ENCODE assay signal across 11 cellular contexts in genomic region chr17:45048795-45049563, GRCh38. TPM values are rescaled to one million over a fixed set of nuclear protein-coding genes. Genes with fewer than 3 reads are reported as not detected.
DNase-seq lines count a peak whose midpoint lies in the region; ATAC-seq, FAIRE-seq and TF ChIP-seq lines count a peak whose summit lies in the region.
"Had no signal": no experiment of that assay in that cellular context is flagged by ENCODE, and none has a peak within 500 bp of the region (broad histone marks: within the 10 kb centered on the region; RNA-seq: fewer than 3 reads in every experiment).

No MANE protein-coding gene starts in this region.

- peak; percentile 2 for TF ChIP-seq CTCF in D721Med (IDR thresholded peaks at IDR 0.05; ENCODE audit: insufficient read depth, missing control alignments)
- peak; percentile 2 for TF ChIP-seq CTCF in HL-60 (IDR thresholded peaks at IDR 0.05; ENCODE audit: insufficient read depth, low read length)
- no peak for TF ChIP-seq CTCF in brain (conservative IDR thresholded peaks at IDR 0.05)
- TF ChIP-seq CTCF in natural killer cell (IDR thresholded peaks at IDR 0.05), result no peak
- TF ChIP-seq CTCF in testis (IDR thresholded peaks at IDR 0.05), result peak in 1 of 3 experiments; percentile 39
- TF ChIP-seq CTCF in coronary artery (IDR thresholded peaks at IDR 0.05), result no peak

- H3K9me3 Mint-ChIP-seq in brain (no peaks in the 10 kb centered on the region), natural killer cell (no peaks in the 10 kb centered on the region)

- TF ChIP-seq POLR2A in testis (IDR thresholded peaks at IDR 0.05), result no peak

- H3K27me3 ChIP-seq in HL-60 (ENCODE audit: insufficient read depth, poor library complexity, severe bottlenecking), result no peaks in the 10 kb centered on the region
- H3K27me3 ChIP-seq in testis, result no peaks in the 10 kb centered on the region

- intact Hi-C loops in natural killer cell (cut with micrococcal nuclease) (no loop called here), testis (cut with DNase I; ENCODE audit: low total_unique reads) (no loop called here)

- DNase-seq in D721Med (ENCODE audit: insufficient read length, low spot score) (no peak), HL-60 (ENCODE audit: low read depth in 1 of 2, low spot score in 1 of 2) (no peak), natural killer cell (no peak), testis (no peak), coronary artery (ENCODE audit: low spot score) (no peak), frontal cortex (ENCODE audit: low spot score in 2 of 2) (no peak)
- DNase-seq in stimulated activated CD4-positive, alpha-beta T cell treated with anti-CD3 and anti-CD28 coated beads, Interleukin-2, amount 100 ng/mL, for 48 hours, result no peak
- DNase-seq: NCI-H1105 treated with DMSO at 0.1 percent for 48 hours, substantia nigra had no signal

- H3K9me3 ChIP-seq in testis, result no peaks in the 10 kb centered on the region

- ATAC-seq in natural killer cell, result no peak

- H3K4me3 Mint-ChIP-seq in brain (peak overlapping the region; percentile 64 to 90 (median 73)), natural killer cell (peak overlapping the region; percentile 6)

- peaks cover 11% of the 10 kb centered on the region for H3K36me3 Mint-ChIP-seq in brain
- H3K36me3 Mint-ChIP-seq in natural killer cell, result no peaks in the 10 kb centered on the region

- 80% methylated on average over 8 of the region's 8 CpGs for WGBS in testis, 2 donors

- FAIRE-seq in D721Med (lab: Jason Lieb, UNC) (no peak), frontal cortex (lab: Jason Lieb, UNC) (no peak)

- H3K4me1 ChIP-seq in testis, result peaks cover 19% of the 10 kb centered on the region

- H3K4me1 Mint-ChIP-seq in brain (peaks cover 66% of the 10 kb centered on the region), natural killer cell (peaks cover 18 to 24% of the 10 kb centered on the region in 2 donors)

- H3K27ac Mint-ChIP-seq in brain, result peak overlapping the region in 4 of 5 experiments; percentile 41 to 89 (median 64)
- peak overlapping the region; percentile 31 to 45 for H3K27ac Mint-ChIP-seq in natural killer cell

- peaks cover 3% of the 10 kb centered on the region for H3K27me3 Mint-ChIP-seq in brain
- no peaks in the 10 kb centered on the region for H3K27me3 Mint-ChIP-seq in natural killer cell (ENCODE audit: low read depth in 2 of 2)

- H3K27ac ChIP-seq in HL-60 (replicated peaks) (no peak overlapping the region), testis (no peak overlapping the region), coronary artery (no peak overlapping the region)
- H3K27ac ChIP-seq: SK-N-MC had no signal

- no peak overlapping the region for H3K4me3 ChIP-seq in HL-60 (replicated peaks; ENCODE audit: insufficient read depth, low read length)
- H3K4me3 ChIP-seq in testis, result no peak overlapping the region
- no peak overlapping the region for H3K4me3 ChIP-seq in coronary artery
- H3K4me3 ChIP-seq: SK-N-MC had no signal

- no peaks in the 10 kb centered on the region for H3K36me3 ChIP-seq in testis (ENCODE audit: low read depth, missing control alignments)

RNA-seq across cellular contexts. Expression of gene DCAKD, which starts 2.5 kb away (rescaled TPM):
- polyA plus RNA-seq in brain (ENCODE audit: insufficient read depth, low read depth, low replicate concordance), result 95.0 TPM
- 10 to 100 TPM; 15.4 to 21.4 (median 21.1) TPM for total RNA-seq in natural killer cell
- 10 to 100 TPM; 63.1 to 72.5 TPM for total RNA-seq in testis
- polyA plus RNA-seq in testis (ENCODE audit: insufficient read depth, low read depth, low replicate concordance), result 33.2 TPM
- 48.5 TPM for total RNA-seq in frontal cortex

RNA-seq across cellular contexts. Expression of gene NMT1, which starts 12.1 kb away (rescaled TPM):
- polyA plus RNA-seq in brain (ENCODE audit: insufficient read depth, low read depth, low replicate concordance) (60.8 TPM), testis (ENCODE audit: insufficient read depth, low read depth, low replicate concordance) (143 TPM)
- total RNA-seq in natural killer cell (10 to 100 TPM; 56.6 to 94.7 (median 77.6) TPM), testis (10 to 100 TPM; 76.1 to 79.0 TPM), frontal cortex (29.3 TPM)

Comparison
In these comparisons a context has a peak if more than half of its experiments do, and no peak if none do; other contexts are left out.
1. CTCF ChIP-seq: peak in D721Med (single experiment) and HL-60 (single experiment); none in brain (0 of 2), natural killer cell (single experiment) and coronary artery (single experiment).